Comparison of ENCODE assay signal across 1 cellular context in genomic region chr6:157539900-157540752, GRCh38.
A peak's percentile ranks its signal among the peaks of the same experiment; 100 is the strongest.
TF ChIP-seq lines count a peak whose summit lies in the region.

No MANE protein-coding gene starts in this region.

TF ChIP-seq in HepG2, 621 proteins besides CTCF, POLR2A, EP300 and RAD21 (continued from another document):
- TF ChIP-seq SNAPC4 (CRISPR knock-in tag; IDR thresholded peaks at IDR 0.05): no peak
- no peak for TF ChIP-seq ZNF275 (CRISPR knock-in tag; IDR thresholded peaks at IDR 0.05; ENCODE audit: borderline replicate concordance)
- no peak for TF ChIP-seq ZNF562 (CRISPR knock-in tag; IDR thresholded peaks at IDR 0.05; ENCODE audit: borderline replicate concordance)
- TF ChIP-seq SAP130 (CRISPR knock-in tag; IDR thresholded peaks at IDR 0.05; ENCODE audit: low read depth): peak; percentile 89
- peak; percentile 74; the same call in 1 of the 2 replicates for TF ChIP-seq SMC3 (IDR thresholded peaks at IDR 0.05; ENCODE audit: low read length)
- TF ChIP-seq MAFG (CRISPR knock-in tag; IDR thresholded peaks at IDR 0.05): no peak
- TF ChIP-seq ZNF282 (IDR thresholded peaks at IDR 0.05; ENCODE audit: partially characterized antibody): no peak
- peak; percentile 90 for TF ChIP-seq ZNF124 (CRISPR knock-in tag; IDR thresholded peaks at IDR 0.05)
- no peak for TF ChIP-seq HNRNPK (IDR thresholded peaks at IDR 0.05; ENCODE audit: low read depth, low read length, poor library complexity, severe bottlenecking)
- TF ChIP-seq ZNF136 (CRISPR knock-in tag; IDR thresholded peaks at IDR 0.05; ENCODE audit: low read depth): peak; percentile 93
- no peak for TF ChIP-seq PRPF4 (IDR thresholded peaks at IDR 0.05; ENCODE audit: low read depth, low read length, poor library complexity, severe bottlenecking)
- TF ChIP-seq KMT2A (CRISPR knock-in tag; IDR thresholded peaks at IDR 0.05): peak; percentile 85
- TF ChIP-seq ATF2 (CRISPR knock-in tag; IDR thresholded peaks at IDR 0.05): peak; percentile 93
- no peak for TF ChIP-seq EZH2 (conservative IDR thresholded peaks at IDR 0.05; ENCODE audit: low read depth, low read length)
- no peak for TF ChIP-seq RARG (CRISPR knock-in tag; IDR thresholded peaks at IDR 0.05; ENCODE audit: low read depth)
- TF ChIP-seq TFDP1 (CRISPR knock-in tag; IDR thresholded peaks at IDR 0.05; ENCODE audit: borderline replicate concordance): peak; percentile 51; the same call in 1 of the 2 replicates
- TF ChIP-seq ZC3H13 (CRISPR knock-in tag; IDR thresholded peaks at IDR 0.05): peak; percentile 78
- no peak for TF ChIP-seq PRDM4 (CRISPR knock-in tag; IDR thresholded peaks at IDR 0.05; ENCODE audit: borderline replicate concordance)
- TF ChIP-seq ATF4 (CRISPR knock-in tag; IDR thresholded peaks at IDR 0.05): peak in 1 of 2 experiments; percentile 72; a peak in 1 of 4 replicates
- no peak for TF ChIP-seq CHD2 (IDR thresholded peaks at IDR 0.05; ENCODE audit: low read depth, low read length)
- no peak for TF ChIP-seq TCF12 (IDR thresholded peaks at IDR 0.05)
- TF ChIP-seq TCF12 (CRISPR knock-in tag; IDR thresholded peaks at IDR 0.05): no peak
- TF ChIP-seq HBP1 (CRISPR knock-in tag; IDR thresholded peaks at IDR 0.05; ENCODE audit: low read depth): peak; percentile 18; the same call in 1 of the 2 replicates
- 0 out of 2 replicates have a peak, but pooled peaks have one; percentile 34 for TF ChIP-seq ATF6 (CRISPR knock-in tag; conservative IDR thresholded peaks at IDR 0.05)
- no peak for TF ChIP-seq ZSCAN12 (CRISPR knock-in tag; IDR thresholded peaks at IDR 0.05)
- TF ChIP-seq MLXIP (CRISPR knock-in tag; IDR thresholded peaks at IDR 0.05; ENCODE audit: borderline replicate concordance): no peak
- TF ChIP-seq SMARCE1 (IDR thresholded peaks at IDR 0.05; ENCODE audit: borderline replicate concordance): no peak
